In genomic region chr11:69285766-69286165, GRCh38 we compare ENCODE assay signal across 22 cellular contexts.
"Had no signal": no experiment of that assay in that cellular context is flagged by ENCODE, and none has a peak within 500 bp of the region (broad histone marks: within the 10 kb centered on the region; RNA-seq: fewer than 3 reads in every experiment).

No MANE protein-coding gene starts in this region.

- H3K27me3 ChIP-seq: SJSA1 had no signal

- H3K4me2 ChIP-seq: KMS-11 had no signal

- H3K9ac ChIP-seq: KMS-11 had no signal

- H3K4me3 ChIP-seq: K562, SJSA1, SK-N-MC had no signal

- H3K27ac ChIP-seq: KMS-11, RWPE1, SJSA1, SK-N-MC had no signal

- ATAC-seq: K562, Panc1, PC-3 had no signal

- H3K36me3 ChIP-seq: SJSA1 had no signal

- DNase-seq: Kasumi-1, MM.1S, NCI-H1092 treated with DMSO at 0.1 percent for 48 hours, NCI-H1436, NCI-H187, NCI-H2029, NCI-H2081 treated with DMSO at 0.1 percent for 48 hours, NCI-H2171, NCI-H226, NCI-H446, NCI-H510A, NCI-H524 treated with DMSO at 0.1 percent for 48 hours, NCI-H69, NCI-H774, PC-3, SIG-M5 had no signal
